8 cellular contexts compared by ENCODE assay signal in genomic region chr4:52711834-52712171, GRCh38. TPM values are rescaled to one million over a fixed set of nuclear protein-coding genes. Genes with fewer than 3 reads are reported as not detected.
DNase-seq lines count a peak whose midpoint lies in the region; ATAC-seq lines count a peak whose summit lies in the region.

No MANE protein-coding gene starts in this region.

- 32 to 34% methylated on average over 9 of the region's 9 CpGs for WGBS in aorta, 2 donors

- intact Hi-C loops in aorta (cut with DNase I): loop anchor here (5.0 kb wide), 3 partner anchors 55 to 270 kb away; partner anchors contain the start of gene USP46 (in 2 of the 2)

- H3K4me1 ChIP-seq in aorta (ENCODE audit: control insufficient read depth in 1 of 2, insufficient read depth in 2 of 2, low read length in 2 of 2): peaks cover 0 to 3% of the 10 kb centered on the region in 2 donors

- H3K4me3 ChIP-seq in aorta (ENCODE audit: low read length in 2 of 2): no peak overlapping the region

- peaks cover 38% of the 10 kb centered on the region for H3K36me3 Mint-ChIP-seq in activated CD4-positive, alpha-beta memory T cell treated with anti-CD3 and anti-CD28 coated beads, Interleukin-2, amount 10 ng/mL, durations not matched to agents 7 days and 5 days (ENCODE audit: low read depth)

- DNase-seq in SHP77 (lab: John Stamatoyannopoulos, UW): peak; percentile 51 to 64
- no peak for DNase-seq in SHP77 treated with DMSO at 0.1 percent for 48 hours (lab: John Stamatoyannopoulos, UW)
- no peak for DNase-seq in activated CD4-positive, alpha-beta memory T cell treated with anti-CD3 and anti-CD28 coated beads, Interleukin-2, amount 10 ng/mL, durations not matched to agents 7 days and 5 days
- no peak for DNase-seq in aorta
- DNase-seq in superior temporal gyrus (ENCODE audit: extremely low spot score): no peak

- CTCF ChIA-PET in activated CD4-positive, alpha-beta memory T cell treated with anti-CD3 and anti-CD28 coated beads, Interleukin-2, amount 10 ng/mL, durations not matched to agents 7 days and 5 days (lab: Charles Lee): interaction anchor here (0.9 to 4.1 kb wide), 6 partner anchors 11 to 167 kb away, joined by 3 to 22 read pairs (median 4); no protein-coding TSS in a partner anchor

- ATAC-seq in HG02973 (IDR thresholded peaks at IDR 0.05; ENCODE audit: unreplicated experiment) (peak; percentile 4), GM18868 (IDR thresholded peaks at IDR 0.05; ENCODE audit: unreplicated experiment) (no peak), aorta (ENCODE audit: low FRiP score) (no peak)

- POLR2A ChIA-PET in activated CD4-positive, alpha-beta memory T cell treated with anti-CD3 and anti-CD28 coated beads, Interleukin-2, amount 10 ng/mL, durations not matched to agents 7 days and 5 days (lab: Charles Lee): interaction anchor here (0.7 to 4.7 kb wide), 29 partner anchors 8 to 1345 kb away, joined by 3 to 127 read pairs (median 6); partner anchors contain the start of genes RASL11B, SCFD2 and USP46

- H3K27ac Mint-ChIP-seq in activated CD4-positive, alpha-beta memory T cell treated with anti-CD3 and anti-CD28 coated beads, Interleukin-2, amount 10 ng/mL, durations not matched to agents 7 days and 5 days: peak overlapping the region; percentile 80

- peaks cover 59% of the 10 kb centered on the region for H3K4me1 Mint-ChIP-seq in activated CD4-positive, alpha-beta memory T cell treated with anti-CD3 and anti-CD28 coated beads, Interleukin-2, amount 10 ng/mL, durations not matched to agents 7 days and 5 days

- H3K9me3 ChIP-seq in aorta (ENCODE audit: control insufficient read depth, low read length): no peaks in the 10 kb centered on the region

- peaks cover 0 to 3% of the 10 kb centered on the region in 2 donors for H3K36me3 ChIP-seq in aorta (ENCODE audit: control insufficient read depth in 1 of 2, insufficient read depth in 2 of 2, low read length in 1 of 2)

- H3K27ac ChIP-seq in layer of hippocampus (ENCODE audit: low read depth, low read length): peak overlapping the region; percentile 50
- H3K27ac ChIP-seq in aorta (ENCODE audit: low read depth in 1 of 2, low read length in 2 of 2): peak overlapping the region in 1 of 2 donors; percentile 48

- no peaks in the 10 kb centered on the region for H3K9me3 Mint-ChIP-seq in activated CD4-positive, alpha-beta memory T cell treated with anti-CD3 and anti-CD28 coated beads, Interleukin-2, amount 10 ng/mL, durations not matched to agents 7 days and 5 days

- H3K27me3 Mint-ChIP-seq in activated CD4-positive, alpha-beta memory T cell treated with anti-CD3 and anti-CD28 coated beads, Interleukin-2, amount 10 ng/mL, durations not matched to agents 7 days and 5 days: peaks cover 1% of the 10 kb centered on the region

- peak overlapping the region; percentile 71 for H3K4me3 Mint-ChIP-seq in activated CD4-positive, alpha-beta memory T cell treated with anti-CD3 and anti-CD28 coated beads, Interleukin-2, amount 10 ng/mL, durations not matched to agents 7 days and 5 days

- no peaks in the 10 kb centered on the region for H3K27me3 ChIP-seq in layer of hippocampus (ENCODE audit: control insufficient read depth, insufficient read depth, low read length)
- no peaks in the 10 kb centered on the region for H3K27me3 ChIP-seq in aorta (ENCODE audit: control insufficient read depth in 1 of 2, insufficient read depth in 2 of 2, low read length in 1 of 2)

RNA-seq across cellular contexts. Expression of gene ERVMER34-1, which starts 39.4 kb away (rescaled TPM):
- total RNA-seq in activated CD4-positive, alpha-beta memory T cell treated with anti-CD3 and anti-CD28 coated beads, Interleukin-2, amount 10 ng/mL, durations not matched to agents 7 days and 5 days: not detected
- total RNA-seq in aorta: under 1 TPM; 0.13 to 0.36 TPM
- not detected for polyA plus RNA-seq in aorta

RNA-seq across cellular contexts. Expression of gene USP46, which starts 52.7 kb away (rescaled TPM):
- total RNA-seq in activated CD4-positive, alpha-beta memory T cell treated with anti-CD3 and anti-CD28 coated beads, Interleukin-2, amount 10 ng/mL, durations not matched to agents 7 days and 5 days: 10 to 100 TPM; 13.1 to 15.0 TPM
- total RNA-seq in aorta: 10 to 100 TPM; 23.7 to 24.1 TPM
- polyA plus RNA-seq in aorta: 1 to 10 TPM; 4.8 to 5.4 TPM

Comparison
In these comparisons a context has a peak if more than half of its experiments do, and no peak if none do; other contexts are left out.
1. DNase-seq: peak in SHP77 (2 of 2); none in SHP77 treated with DMSO at 0.1 percent for 48 hours (single experiment), activated CD4-positive, alpha-beta memory T cell treated with anti-CD3 and anti-CD28 coated beads, Interleukin-2, amount 10 ng/mL, durations not matched to agents 7 days and 5 days (single experiment), aorta (0 of 2) and superior temporal gyrus (single experiment).